In genomic region chr14:92430686-92431085, GRCh38 we compare ENCODE assay signal across 22 cellular contexts.
"Had no signal": no experiment of that assay in that cellular context is flagged by ENCODE, and none has a peak within 500 bp of the region (broad histone marks: within the 10 kb centered on the region; RNA-seq: fewer than 3 reads in every experiment).

No MANE protein-coding gene starts in this region.

- H3K36me3 Mint-ChIP-seq: type B pancreatic cell had no signal

- H3K4me3 Mint-ChIP-seq: effector memory CD8-positive, alpha-beta T cell; nephron progenitor cell; type B pancreatic cell had no signal

- H3K27ac Mint-ChIP-seq: nephron progenitor cell, type B pancreatic cell had no signal

- H3K9me3 Mint-ChIP-seq: effector memory CD8-positive, alpha-beta T cell had no signal

- H3K4me1 Mint-ChIP-seq: nephron progenitor cell had no signal

- H3K4me1 ChIP-seq: lower lobe of right lung, pancreas, right lobe of liver, testis had no signal

- H3K27me3 ChIP-seq: pancreas, right lobe of liver, testis, tibial artery had no signal

- ATAC-seq: effector memory CD8-positive, alpha-beta T cell; left ventricle myocardium superior; lower lobe of right lung; naive thymus-derived CD8-positive, alpha-beta T cell; pancreas; right lobe of liver; stimulated activated naive CD8-positive, alpha-beta T cell treated with anti-CD3 and anti-CD28 coated beads, Interleukin-15, Interleukin-2, amounts not matched to agents 100 U/mL and 50 U/mL, for 24 hours had no signal

- H3K36me3 ChIP-seq: lower lobe of right lung, pancreas, right lobe of liver, tibial artery had no signal

- DNase-seq: dermis blood vessel endothelial cell; effector memory CD8-positive, alpha-beta T cell; head of caudate nucleus; left ventricle myocardium superior; lower lobe of right lung; naive thymus-derived CD8-positive, alpha-beta T cell; nephron progenitor cell; occipital lobe; pancreas; retina; right lobe of liver; small intestine; stimulated activated CD4-positive, alpha-beta T cell treated with anti-CD3 and anti-CD28 coated beads, Interleukin-12 subunit alpha, Interleukin-12 subunit beta, amount 100 ng/mL, for 4 hours; stimulated activated CD4-positive, alpha-beta T cell treated with anti-CD3 and anti-CD28 coated beads, Interleukin-1b, Interleukin-23, amount 100 ng/mL, for 48 hours; stimulated activated CD4-positive, alpha-beta T cell treated with anti-CD3 and anti-CD28 coated beads, Interleukin-4, amount 100 ng/mL, for 1 hour; stimulated activated CD8-positive, alpha-beta memory T cell treated with anti-CD3 and anti-CD28 coated beads, Interleukin-4, amount 100 ng/mL, for 48 hours; stimulated activated naive CD8-positive, alpha-beta T cell treated with anti-CD3 and anti-CD28 coated beads, Interleukin-15, Interleukin-2, amounts not matched to agents 100 U/mL and 50 U/mL, for 24 hours; substantia nigra; testis; tibial artery had no signal

- H3K9me3 ChIP-seq: lower lobe of right lung, pancreas, right lobe of liver, testis, tibial artery had no signal

- H3K27ac ChIP-seq: coronary artery, lower lobe of right lung, pancreas, right lobe of liver, testis, tibial artery had no signal

- H3K4me3 ChIP-seq: coronary artery, lower lobe of right lung, pancreas, right lobe of liver, testis, tibial artery had no signal
